ENCODE assay signal across 35 cellular contexts in genomic region chr13:104782741-104783140, GRCh38.
"Had no signal": no experiment of that assay in that cellular context is flagged by ENCODE, and none has a peak within 500 bp of the region (broad histone marks: within the 10 kb centered on the region; RNA-seq: fewer than 3 reads in every experiment).

No MANE protein-coding gene starts in this region.

- ATAC-seq: activated CD8-positive, alpha-beta T cell treated with anti-CD3 and anti-CD28 coated beads for 36 hours; activated T-cell treated with anti-CD3 and anti-CD28 coated beads, Interleukin-2, amount 50 U/mL, for 72 hours; activated T-helper 17 cell treated with anti-CD3 and anti-CD28 coated beads, Interleukin-2, amount 50 U/mL, for 72 hours; Right ventricle myocardium inferior had no signal

- DNase-seq: activated CD4-positive, alpha-beta T cell treated with anti-CD3 and anti-CD28 coated beads for 1 hour; activated CD4-positive, alpha-beta T cell treated with anti-CD3 and anti-CD28 coated beads, Interleukin-2, amount 10 ng/mL, durations not matched to agents 24 days and 14 days; activated CD4-positive, alpha-beta T cell treated with anti-CD3 and anti-CD28 coated beads, Interleukin-2, amount 50 U/mL, for 4 hours; activated CD4-positive, CD25-positive, alpha-beta regulatory T cell; activated CD8-positive, alpha-beta T cell treated with anti-CD3 and anti-CD28 coated beads for 36 hours; activated effector memory CD4-positive, alpha-beta T cell treated with anti-CD3 and anti-CD28 coated beads, Interleukin-2, amount 50 U/mL, for 16 hours; activated naive CD4-positive, alpha-beta T cell; activated naive CD4-positive, alpha-beta T cell treated with anti-CD3 and anti-CD28 coated beads, Interleukin-2, amount 50 U/mL, for 16 hours; activated naive CD8-positive, alpha-beta T cell treated with anti-CD3 and anti-CD28 coated beads for 36 hours; activated T-cell treated with anti-CD3 and anti-CD28 coated beads, Interleukin-2, amount 50 U/mL, for 1 hour; activated T-cell treated with anti-CD3 and anti-CD28 coated beads, Interleukin-2, amount 50 U/mL, for 72 hours; amniotic stem cell; aorta; Kasumi-1; KG1; MM.1S; NCI-H1092; NCI-H1436 treated with DMSO at 0.1 percent for 48 hours; NCI-H1694 treated with DMSO at 0.1 percent for 48 hours; NCI-H2029; NCI-H2171; NCI-H510A; NCI-H526; NCI-H748 treated with DMSO at 0.1 percent for 48 hours; NK-92 treated with Interleukin-12 subunit alpha and Interleukin-12 subunit beta, amount 100 ng/mL, for 24 hours; PC-9; SIG-M5; SW 1271; T-helper 1 cell; T1000; WERI-Rb-1 had no signal

- H3K27ac ChIP-seq: PC-9, RWPE1, WERI-Rb-1 had no signal

- H3K4me2 ChIP-seq: PC-9 had no signal

- H3K36me3 ChIP-seq: WERI-Rb-1 had no signal

- H2AFZ ChIP-seq: PC-9 had no signal

- H3K4me3 ChIP-seq: PC-9 had no signal

- FAIRE-seq: RCC 7860 had no signal
